In genomic region chr19:17475541-17476115, GRCh38 we compare ENCODE assay signal across 1 cellular context.
TF ChIP-seq lines count a peak whose summit lies in the region.

No MANE protein-coding gene starts in this region.

TF ChIP-seq in HepG2, 621 proteins besides CTCF, POLR2A, EP300 and RAD21 (continued from another document and continues in another):
- no peak for TF ChIP-seq KDM5A (IDR thresholded peaks at IDR 0.05; ENCODE audit: borderline replicate concordance, low read length)
- no peak for TF ChIP-seq RFX3 (CRISPR knock-in tag; IDR thresholded peaks at IDR 0.05)
- TF ChIP-seq, protein P1, sequence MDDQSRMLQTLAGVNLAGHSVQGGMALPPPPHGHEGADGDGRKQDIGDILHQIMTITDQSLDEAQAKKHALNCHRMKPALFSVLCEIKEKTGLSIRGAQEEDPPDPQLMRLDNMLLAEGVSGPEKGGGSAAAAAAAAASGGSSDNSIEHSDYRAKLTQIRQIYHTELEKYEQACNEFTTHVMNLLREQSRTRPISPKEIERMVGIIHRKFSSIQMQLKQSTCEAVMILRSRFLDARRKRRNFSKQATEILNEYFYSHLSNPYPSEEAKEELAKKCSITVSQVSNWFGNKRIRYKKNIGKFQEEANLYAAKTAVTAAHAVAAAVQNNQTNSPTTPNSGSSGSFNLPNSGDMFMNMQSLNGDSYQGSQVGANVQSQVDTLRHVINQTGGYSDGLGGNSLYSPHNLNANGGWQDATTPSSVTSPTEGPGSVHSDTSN (CRISPR knock-in tag; IDR thresholded peaks at IDR 0.05; ENCODE audit: borderline replicate concordance), result no peak
- TF ChIP-seq ZBTB40 (IDR thresholded peaks at IDR 0.05), result no peak
- 0 out of 2 replicates have a peak, but pooled peaks have one; percentile 19 for TF ChIP-seq ZBTB40 (CRISPR knock-in tag; IDR thresholded peaks at IDR 0.05)
- TF ChIP-seq REST (IDR thresholded peaks at IDR 0.05; ENCODE audit: borderline replicate concordance in 1 of 2, low read depth in 1 of 2, low read length in 2 of 2), result peak in 1 of 2 experiments; percentile 8; a peak in 1 of 4 replicates
- TF ChIP-seq, protein P2, sequence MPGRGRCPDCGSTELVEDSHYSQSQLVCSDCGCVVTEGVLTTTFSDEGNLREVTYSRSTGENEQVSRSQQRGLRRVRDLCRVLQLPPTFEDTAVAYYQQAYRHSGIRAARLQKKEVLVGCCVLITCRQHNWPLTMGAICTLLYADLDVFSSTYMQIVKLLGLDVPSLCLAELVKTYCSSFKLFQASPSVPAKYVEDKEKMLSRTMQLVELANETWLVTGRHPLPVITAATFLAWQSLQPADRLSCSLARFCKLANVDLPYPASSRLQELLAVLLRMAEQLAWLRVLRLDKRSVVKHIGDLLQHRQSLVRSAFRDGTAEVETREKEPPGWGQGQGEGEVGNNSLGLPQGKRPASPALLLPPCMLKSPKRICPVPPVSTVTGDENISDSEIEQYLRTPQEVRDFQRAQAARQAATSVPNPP (CRISPR knock-in tag; IDR thresholded peaks at IDR 0.05), result no peak
- TF ChIP-seq ZNF367 (CRISPR knock-in tag; IDR thresholded peaks at IDR 0.05; ENCODE audit: borderline replicate concordance), result no peak
- no peak for TF ChIP-seq PHF8 (CRISPR knock-in tag; IDR thresholded peaks at IDR 0.05)
- no peak for TF ChIP-seq NR3C1 (CRISPR knock-in tag; IDR thresholded peaks at IDR 0.05)
- TF ChIP-seq RBM39 (IDR thresholded peaks at IDR 0.05; ENCODE audit: low read depth, low read length, poor library complexity, severe bottlenecking), result no peak
- no peak for TF ChIP-seq SOX6 (IDR thresholded peaks at IDR 0.05)
- TF ChIP-seq SOX6 (CRISPR knock-in tag; IDR thresholded peaks at IDR 0.05), result peak; percentile 55
- no peak for TF ChIP-seq ZNF775 (CRISPR knock-in tag; IDR thresholded peaks at IDR 0.05; ENCODE audit: borderline replicate concordance)
- no peak for TF ChIP-seq BRD4 (CRISPR knock-in tag; IDR thresholded peaks at IDR 0.05)
- TF ChIP-seq ZNF672 (CRISPR knock-in tag; IDR thresholded peaks at IDR 0.05), result no peak
- TF ChIP-seq SSRP1 (CRISPR knock-in tag; IDR thresholded peaks at IDR 0.05), result no peak
- 0 out of 2 replicates have a peak, but pooled peaks have one; percentile 49 for TF ChIP-seq ZSCAN31 (CRISPR knock-in tag; IDR thresholded peaks at IDR 0.05; ENCODE audit: low read depth)
- TF ChIP-seq HIVEP1 (CRISPR knock-in tag; IDR thresholded peaks at IDR 0.05), result no peak
- TF ChIP-seq KMT2B (CRISPR knock-in tag; IDR thresholded peaks at IDR 0.05), result no peak
- TF ChIP-seq SRSF1 (optimal IDR thresholded peaks at IDR 0.05; ENCODE audit: low read depth, low read length), result no peak
- TF ChIP-seq ZNF879 (CRISPR knock-in tag; IDR thresholded peaks at IDR 0.05), result no peak
- peak; percentile 98; the same call in 1 of the 2 replicates for TF ChIP-seq ZNF768 (CRISPR knock-in tag; IDR thresholded peaks at IDR 0.05)
- no peak for TF ChIP-seq ZFP90 (CRISPR knock-in tag; IDR thresholded peaks at IDR 0.05; ENCODE audit: borderline replicate concordance)
- TF ChIP-seq, protein P3, sequence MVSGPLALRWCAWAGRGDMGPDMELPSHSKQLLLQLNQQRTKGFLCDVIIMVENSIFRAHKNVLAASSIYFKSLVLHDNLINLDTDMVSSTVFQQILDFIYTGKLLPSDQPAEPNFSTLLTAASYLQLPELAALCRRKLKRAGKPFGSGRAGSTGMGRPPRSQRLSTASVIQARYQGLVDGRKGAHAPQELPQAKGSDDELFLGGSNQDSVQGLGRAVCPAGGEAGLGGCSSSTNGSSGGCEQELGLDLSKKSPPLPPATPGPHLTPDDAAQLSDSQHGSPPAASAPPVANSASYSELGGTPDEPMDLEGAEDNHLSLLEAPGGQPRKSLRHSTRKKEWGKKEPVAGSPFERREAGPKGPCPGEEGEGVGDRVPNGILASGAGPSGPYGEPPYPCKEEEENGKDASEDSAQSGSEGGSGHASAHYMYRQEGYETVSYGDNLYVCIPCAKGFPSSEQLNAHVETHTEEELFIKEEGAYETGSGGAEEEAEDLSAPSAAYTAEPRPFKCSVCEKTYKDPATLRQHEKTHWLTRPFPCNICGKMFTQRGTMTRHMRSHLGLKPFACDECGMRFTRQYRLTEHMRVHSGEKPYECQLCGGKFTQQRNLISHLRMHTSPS (CRISPR knock-in tag; IDR thresholded peaks at IDR 0.05; ENCODE audit: low read depth), result peak; percentile 98
- TF ChIP-seq PCBP1 (IDR thresholded peaks at IDR 0.05; ENCODE audit: borderline replicate concordance, low read depth, low read length), result no peak
- TF ChIP-seq SYNCRIP (IDR thresholded peaks at IDR 0.05; ENCODE audit: insufficient read depth, low read depth, low read length), result no peak
- no peak for TF ChIP-seq ELK4 (CRISPR knock-in tag; IDR thresholded peaks at IDR 0.05; ENCODE audit: borderline replicate concordance)
- no peak for TF ChIP-seq IKZF4 (CRISPR knock-in tag; IDR thresholded peaks at IDR 0.05; ENCODE audit: borderline replicate concordance, low read depth, not compliant biosample characterization)
- TF ChIP-seq FOXO4 (CRISPR knock-in tag; conservative IDR thresholded peaks at IDR 0.05), result no peak
- no peak for TF ChIP-seq SNAPC4 (CRISPR knock-in tag; IDR thresholded peaks at IDR 0.05)
- TF ChIP-seq ZNF317 (CRISPR knock-in tag; IDR thresholded peaks at IDR 0.05), result no peak
